In genomic region chr16:359871-360697, GRCh38 we compare ENCODE assay signal across 1 cellular context.
TF ChIP-seq lines count a peak whose summit lies in the region.

No MANE protein-coding gene starts in this region.

TF ChIP-seq in IMR-90, 13 proteins besides CTCF, POLR2A, EP300 and RAD21:
- TF ChIP-seq MAFK (IDR thresholded peaks at IDR 0.05; ENCODE audit: low read depth, low read length) (no peak), BHLHE40 (IDR thresholded peaks at IDR 0.05; ENCODE audit: low read depth, low read length) (no peak), MXI1 (IDR thresholded peaks at IDR 0.05; ENCODE audit: borderline replicate concordance, low read depth, low read length) (no peak), RCOR1 (IDR thresholded peaks at IDR 0.05; ENCODE audit: insufficient replicate concordance, low read length) (no peak)
